Comparison of ENCODE assay signal across 15 cellular contexts in genomic region chr22:27987557-27987956, GRCh38.
DNase-seq lines count a peak whose midpoint lies in the region; ATAC-seq and TF ChIP-seq lines count a peak whose summit lies in the region.
"Had no signal": no experiment of that assay in that cellular context is flagged by ENCODE, and none has a peak within 500 bp of the region (broad histone marks: within the 10 kb centered on the region; RNA-seq: fewer than 3 reads in every experiment).

No MANE protein-coding gene starts in this region.

- no peak overlapping the region for H3K4me3 Mint-ChIP-seq in HFFc6
- H3K4me3 Mint-ChIP-seq: naive B cell; stimulated activated naive CD8-positive, alpha-beta T cell treated with anti-CD3 and anti-CD28 coated beads, Interleukin-15, Interleukin-2, amounts not matched to agents 100 ng/mL and 50 ng/mL, for 24 hours had no signal

- H3K27me3 Mint-ChIP-seq in HFFc6 (ENCODE audit: insufficient read depth): peaks cover 4% of the 10 kb centered on the region
- H3K27me3 Mint-ChIP-seq: naive B cell; stimulated activated naive CD8-positive, alpha-beta T cell treated with anti-CD3 and anti-CD28 coated beads, Interleukin-15, Interleukin-2, amounts not matched to agents 100 ng/mL and 50 ng/mL, for 24 hours had no signal

- H4K8ac ChIP-seq in mesenchymal stem cell (ENCODE audit: low read length): no peak overlapping the region

- no peak overlapping the region for H2AK5ac ChIP-seq in mesenchymal stem cell (ENCODE audit: low read length, severe bottlenecking)

- H2BK120ac ChIP-seq in mesenchymal stem cell (ENCODE audit: low read depth, low read length): peak overlapping the region; percentile 50

- H3K27me3 ChIP-seq in BJ (ENCODE audit: control insufficient read depth, insufficient read depth, low read length): no peaks in the 10 kb centered on the region
- no peaks in the 10 kb centered on the region for H3K27me3 ChIP-seq in mesenchymal stem cell (ENCODE audit: control insufficient read depth in 1 of 2, insufficient read depth in 1 of 2, low read length in 2 of 2)

- H3K36me3 ChIP-seq in BJ (ENCODE audit: control insufficient read depth, insufficient read depth, low read length): peaks cover 14% of the 10 kb centered on the region
- peaks cover 58 to 77% of the 10 kb centered on the region in 2 experiments for H3K36me3 ChIP-seq in mesenchymal stem cell (ENCODE audit: control insufficient read depth in 1 of 2, insufficient read depth in 2 of 2, low read depth in 1 of 2, low read length in 2 of 2)

- no peak overlapping the region for H3K14ac ChIP-seq in mesenchymal stem cell (ENCODE audit: low read length in 2 of 2)

- TF ChIP-seq CTCF in BJ (IDR thresholded peaks at IDR 0.05; ENCODE audit: insufficient read depth, low read depth, low read length): no peak
- TF ChIP-seq CTCF in HFFc6 (IDR thresholded peaks at IDR 0.05): no peak

- no peak overlapping the region for H2AFZ ChIP-seq in mesenchymal stem cell (ENCODE audit: low read depth, low read length)

- no peak overlapping the region for H3K4me2 ChIP-seq in mesenchymal stem cell (ENCODE audit: low read length, poor library complexity, severe bottlenecking)

- peak overlapping the region; percentile 48; the same call in 1 of the 2 replicates for H3K27ac Mint-ChIP-seq in HFFc6
- H3K27ac Mint-ChIP-seq: stimulated activated naive CD8-positive, alpha-beta T cell treated with anti-CD3 and anti-CD28 coated beads, Interleukin-15, Interleukin-2, amounts not matched to agents 100 ng/mL and 50 ng/mL, for 24 hours had no signal

- no peaks in the 10 kb centered on the region for H3K9me3 Mint-ChIP-seq in HFFc6
- H3K9me3 Mint-ChIP-seq: naive B cell; stimulated activated naive CD8-positive, alpha-beta T cell treated with anti-CD3 and anti-CD28 coated beads, Interleukin-15, Interleukin-2, amounts not matched to agents 100 ng/mL and 50 ng/mL, for 24 hours had no signal

- no peak overlapping the region for H3K9ac ChIP-seq in mesenchymal stem cell (ENCODE audit: low read length)

- no peak overlapping the region for H3K18ac ChIP-seq in mesenchymal stem cell (ENCODE audit: low read depth in 1 of 2, low read length in 2 of 2)

- CTCF ChIA-PET in BJ (lab: Yijun Ruan, JAX): interaction anchor here (0.7 to 1.3 kb wide), 3 partner anchors 32 to 669 kb away, joined by 3 read pairs; no protein-coding TSS in a partner anchor

- no peaks in the 10 kb centered on the region for H3K9me3 ChIP-seq in mesenchymal stem cell (ENCODE audit: control insufficient read depth, low read length)
- H3K9me3 ChIP-seq: Caco-2 had no signal

- H3K4me3 ChIP-seq in BJ (ENCODE audit: low read depth, low read length): no peak overlapping the region
- no peak overlapping the region for H3K4me3 ChIP-seq in mesenchymal stem cell (ENCODE audit: insufficient read depth in 1 of 2, low read depth in 1 of 2, low read length in 2 of 2)

- DNase-seq in BJ (ENCODE audit: low read depth): peak; percentile 47
- peak; percentile 18 for DNase-seq in HFFc6
- peak; percentile 57 for DNase-seq in amniotic epithelial cell (ENCODE audit: low read depth)
- DNase-seq in mesenchymal stem cell: peak; percentile 79
- DNase-seq in DMS114 treated with DMSO at 0.1 percent for 48 hours (lab: John Stamatoyannopoulos, UW; ENCODE audit: unreplicated experiment): no peak
- DNase-seq in midbrain (lab: John Stamatoyannopoulos, UW): no peak
- DNase-seq in ecto neural progenitor cell (ENCODE audit: low spot score): no peak
- DNase-seq: activated gamma-delta T cell treated with Interleukin-2 at 50 U/mL for 16 hours, Caco-2, naive B cell, NCI-H2081 had no signal

- no peak overlapping the region for H4K91ac ChIP-seq in mesenchymal stem cell (ENCODE audit: low read length)

- POLR2A ChIA-PET in BJ (lab: Charles Lee): interaction anchor here (0.6 kb wide), 1 partner anchor 96 kb away, joined by 4 read pairs; no protein-coding TSS in a partner anchor

- no peak for ATAC-seq in HG03521 (IDR thresholded peaks at IDR 0.05; ENCODE audit: unreplicated experiment)
- ATAC-seq: Panc1 had no signal

- H3K4me1 Mint-ChIP-seq in HFFc6 (ENCODE audit: low read depth): peaks cover 11% of the 10 kb centered on the region; the same call in 1 of the 2 replicates

- H3K23ac ChIP-seq in mesenchymal stem cell (ENCODE audit: low read length in 2 of 2): no peak overlapping the region

- 7% methylated on average over 6 of the region's 6 CpGs for WGBS in mesenchymal stem cell

- H3K27ac ChIP-seq in mesenchymal stem cell (ENCODE audit: low read length, poor library complexity, severe bottlenecking): peak overlapping the region; percentile 58
- H3K27ac ChIP-seq: VCaP had no signal

- no peak overlapping the region for H3K4ac ChIP-seq in mesenchymal stem cell (ENCODE audit: low read depth in 1 of 2, low read length in 2 of 2)

- peaks cover 6% of the 10 kb centered on the region for H3K79me1 ChIP-seq in mesenchymal stem cell (replicated peaks; ENCODE audit: low read length, poor library complexity, severe bottlenecking)

- no peak overlapping the region for H2BK12ac ChIP-seq in mesenchymal stem cell (ENCODE audit: low read length in 2 of 2)

- H3K36me3 Mint-ChIP-seq in HFFc6 (ENCODE audit: low read depth): peaks cover 7% of the 10 kb centered on the region

- H3K4me1 ChIP-seq in mesenchymal stem cell (ENCODE audit: control insufficient read depth, insufficient read depth, low read depth, low read length): peaks cover 25% of the 10 kb centered on the region
- H3K4me1 ChIP-seq: Caco-2 had no signal

- H2BK15ac ChIP-seq in mesenchymal stem cell (ENCODE audit: low read depth, poor library complexity, severe bottlenecking): no peak overlapping the region

- no peak overlapping the region for H2BK5ac ChIP-seq in mesenchymal stem cell (ENCODE audit: low read depth, low read length, poor library complexity, severe bottlenecking)

Comparison
In these comparisons a context has a peak if more than half of its experiments do, and no peak if none do; other contexts are left out.
1. DNase-seq: peak in BJ (single experiment), HFFc6 (single experiment), amniotic epithelial cell (single experiment) and mesenchymal stem cell (single experiment); none in DMS114 treated with DMSO at 0.1 percent for 48 hours (single experiment), midbrain (single experiment) and ecto neural progenitor cell (single experiment).